In the genomic region with DNA sequence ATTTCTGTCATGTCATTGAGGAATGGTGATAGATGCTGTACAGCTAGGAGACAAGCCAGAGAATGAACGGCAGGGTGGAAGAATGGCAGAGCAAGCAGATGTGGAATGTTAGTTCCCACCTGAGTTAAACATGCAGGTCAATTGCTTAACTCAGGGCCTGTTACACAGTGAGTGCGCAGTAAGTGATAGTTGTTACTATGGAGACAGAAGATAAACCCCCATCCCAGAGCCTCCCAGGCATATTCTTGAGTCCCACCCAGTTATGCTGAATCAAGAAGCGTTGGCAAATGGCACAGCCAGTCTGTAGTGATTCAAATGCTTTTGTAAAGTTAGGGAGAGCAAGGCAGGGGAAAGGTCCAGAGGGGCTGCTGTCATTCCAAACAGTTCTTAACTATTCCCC, we compare ENCODE assay signal across 27 cellular contexts.
"Had no signal": no experiment of that assay in that cellular context is flagged by ENCODE, and none has a peak within 500 bp of the region (broad histone marks: within the 10 kb centered on the region; RNA-seq: fewer than 3 reads in every experiment).

No MANE protein-coding gene starts in this region.

- H3K4me1 ChIP-seq: gastroesophageal sphincter, heart left ventricle, left lung, prostate gland, right atrium auricular region, testis, tibial artery, upper lobe of left lung had no signal

- H3K9me3 ChIP-seq: gastroesophageal sphincter, heart left ventricle, left lung, prostate gland, right atrium auricular region, testis, tibial artery, upper lobe of left lung had no signal

- H3K4me2 ChIP-seq: hepatocyte, smooth muscle cell had no signal

- DNase-seq: dorsolateral prefrontal cortex; effector CD4-positive, alpha-beta T cell; foreskin fibroblast; heart left ventricle; kidney; left lung; mesenchymal stem cell; midbrain; naive thymus-derived CD4-positive, alpha-beta T cell; nucleus accumbens; stimulated activated CD4-positive, alpha-beta T cell treated with anti-CD3 and anti-CD28 coated beads, Interleukin-12 subunit alpha, Interleukin-12 subunit beta, amount 100 ng/mL, for 4 hours; stimulated activated CD4-positive, alpha-beta T cell treated with anti-CD3 and anti-CD28 coated beads, Interleukin-1b, Interleukin-23, amount 100 ng/mL, for 48 hours; stimulated activated CD4-positive, alpha-beta T cell treated with anti-CD3 and anti-CD28 coated beads, Interleukin-4, amount 100 ng/mL, for 24 hours; stimulated activated naive CD4-positive, alpha-beta T cell treated with Interleukin-2 at 50 U/mL for 16 hours; substantia nigra; testis; tibial artery; upper lobe of left lung had no signal

- H3K27ac ChIP-seq: dorsolateral prefrontal cortex, gastroesophageal sphincter, heart left ventricle, hepatocyte, left lung, prostate gland, right atrium auricular region, testis, tibial artery, upper lobe of left lung had no signal

- H3K36me3 ChIP-seq: gastroesophageal sphincter, heart left ventricle, left lung, prostate gland, right atrium auricular region, tibial artery, upper lobe of left lung had no signal

- H3K4me3 ChIP-seq: dorsolateral prefrontal cortex, gastroesophageal sphincter, heart left ventricle, hepatocyte, left lung, prostate gland, right atrium auricular region, smooth muscle cell, testis, tibial artery, upper lobe of left lung had no signal

- H3K79me2 ChIP-seq: hepatocyte had no signal

- H3K27me3 ChIP-seq: right atrium auricular region, testis, upper lobe of left lung had no signal

- H2AFZ ChIP-seq: hepatocyte had no signal

- FAIRE-seq: colon, kidney had no signal

- ATAC-seq: esophagus mucosa; gastroesophageal sphincter; heart left ventricle; left lung; naive thymus-derived CD4-positive, alpha-beta T cell; sciatic nerve; stimulated activated effector memory CD8-positive, alpha-beta T cell treated with anti-CD3 and anti-CD28 coated beads, Interleukin-12 subunit alpha, Interleukin-12 subunit beta, amount 100 ng/mL, for 72 hours had no signal
